ENCODE assay signal across 24 cellular contexts in genomic region chr4:173012608-173013007, GRCh38.
"Had no signal": no experiment of that assay in that cellular context is flagged by ENCODE, and none has a peak within 500 bp of the region (broad histone marks: within the 10 kb centered on the region; RNA-seq: fewer than 3 reads in every experiment).

No MANE protein-coding gene starts in this region.

- H3K9ac ChIP-seq: neural progenitor cell, parathyroid adenoma had no signal

- H3K4me1 ChIP-seq: left lung, parathyroid adenoma, right atrium auricular region, upper lobe of left lung had no signal

- FAIRE-seq: colon, endothelial cell of umbilical vein, islet of Langerhans, urothelium cell line had no signal

- DNase-seq: effector memory CD4-positive, alpha-beta T cell; foreskin keratinocyte; heart left ventricle; left cardiac atrium; left lung; mesenchymal stem cell; mucosa of descending colon; naive thymus-derived CD4-positive, alpha-beta T cell; spleen; stimulated activated CD4-positive, alpha-beta T cell treated with anti-CD3 and anti-CD28 coated beads, Interleukin-4, amount 100 ng/mL, for 4 hours; stimulated activated naive B cell treated with anti-CD40 and anti-IgM and Interleukin-4, amounts not matched to agents 10 μg/mL and 1 μg/mL and 100 μg/mL, for 72 hours; upper lobe of left lung had no signal

- H3K27me3 ChIP-seq: dorsolateral prefrontal cortex, esophagus muscularis mucosa, gastroesophageal sphincter, heart left ventricle, left lung, neural progenitor cell, right atrium auricular region, spleen, tibial nerve, upper lobe of left lung had no signal

- H3K9me3 ChIP-seq: esophagus muscularis mucosa, gastroesophageal sphincter, heart left ventricle, left lung, mucosa of descending colon, right atrium auricular region, spleen, thoracic aorta, tibial nerve, upper lobe of left lung had no signal

- H2AFZ ChIP-seq: parathyroid adenoma had no signal

- H3K79me2 ChIP-seq: parathyroid adenoma had no signal

- H3K27ac ChIP-seq: esophagus muscularis mucosa, foreskin keratinocyte, gastroesophageal sphincter, heart left ventricle, left lung, neural progenitor cell, parathyroid adenoma, right atrium auricular region, spleen, thoracic aorta, tibial nerve, upper lobe of left lung had no signal

- ATAC-seq: foreskin keratinocyte; gastroesophageal sphincter; naive thymus-derived CD4-positive, alpha-beta T cell had no signal

- H3K36me3 ChIP-seq: esophagus muscularis mucosa, gastroesophageal sphincter, heart left ventricle, left lung, neural progenitor cell, right atrium auricular region, spleen, thoracic aorta, tibial nerve, upper lobe of left lung had no signal

- H3K4me2 ChIP-seq: neural progenitor cell had no signal

- H3K4me3 ChIP-seq: dorsolateral prefrontal cortex, esophagus muscularis mucosa, gastroesophageal sphincter, heart left ventricle, left lung, mucosa of descending colon, neural progenitor cell, right atrium auricular region, spleen, thoracic aorta, tibial nerve, upper lobe of left lung had no signal
